Comparison of ENCODE assay signal across 8 cellular contexts in genomic region chr5:96661101-96661840, GRCh38. TPM values are rescaled to one million over a fixed set of nuclear protein-coding genes. Genes with fewer than 3 reads are reported as not detected.
DNase-seq lines count a peak whose midpoint lies in the region; ATAC-seq and TF ChIP-seq lines count a peak whose summit lies in the region.

No MANE protein-coding gene starts in this region.

- peak overlapping the region; percentile 95 for H3K27ac Mint-ChIP-seq in CD4-positive, alpha-beta T cell
- peak overlapping the region; percentile 97 for H3K27ac Mint-ChIP-seq in activated CD8-positive, alpha-beta memory T cell treated with anti-CD3 and anti-CD28 coated beads, Interleukin-2, amount 10 ng/mL, durations not matched to agents 7 days and 5 days
- H3K27ac Mint-ChIP-seq in naive thymus-derived CD4-positive, alpha-beta T cell, result peak overlapping the region; percentile 93 to 99 (median 95)

- CTCF ChIA-PET in CD4-positive, alpha-beta T cell (lab: Charles Lee), result no interaction called here
- CTCF ChIA-PET in activated CD8-positive, alpha-beta memory T cell treated with anti-CD3 and anti-CD28 coated beads, Interleukin-2, amount 10 ng/mL, durations not matched to agents 7 days and 5 days (lab: Charles Lee), result interaction anchor here (0.7 to 2.4 kb wide), 4 partner anchors 41 to 880 kb away, joined by 3 to 6 read pairs (median 4); no protein-coding TSS in a partner anchor
- CTCF ChIA-PET in naive thymus-derived CD4-positive, alpha-beta T cell (lab: Charles Lee), result no interaction called here

- no peaks in the 10 kb centered on the region for H3K9me3 ChIP-seq in CD4-positive, alpha-beta T cell (ENCODE audit: control insufficient read depth, low read length)
- no peaks in the 10 kb centered on the region for H3K9me3 ChIP-seq in esophagus muscularis mucosa
- H3K9me3 ChIP-seq in naive thymus-derived CD4-positive, alpha-beta T cell (ENCODE audit: control insufficient read depth in 2 of 3, low read length in 3 of 3), result no peaks in the 10 kb centered on the region
- H3K9me3 ChIP-seq in upper lobe of left lung, result no peaks in the 10 kb centered on the region

- intact Hi-C loops in CD4-positive, alpha-beta T cell (cut with DNase I, micrococcal nuclease), result loop anchor here (1.0 to 10.0 kb wide), 5 partner anchors 41 to 1106 kb away; partner anchors contain the start of genes ARSK (in 1 of the 2) and SKIC3 (in 1 of the 2)
- intact Hi-C loops in esophagus muscularis mucosa (cut with DNase I), result no loop called here
- intact Hi-C loops in naive thymus-derived CD4-positive, alpha-beta T cell (cut with micrococcal nuclease), result loop anchor here (1.0 to 5.0 kb wide), 11 partner anchors 27 to 1039 kb away; partner anchors contain the start of genes GLRX (in 2 of the 2), ERAP1 (in 1 of the 2), ERAP2 (in 1 of the 2) and GPR150 (in 1 of the 2)

- H3K36me3 ChIP-seq in esophagus muscularis mucosa (no peaks in the 10 kb centered on the region), upper lobe of left lung (no peaks in the 10 kb centered on the region)
- peaks cover 0 to 8% (median 0%) of the 10 kb centered on the region in 3 experiments for H3K36me3 ChIP-seq in naive thymus-derived CD4-positive, alpha-beta T cell (ENCODE audit: control insufficient read depth in 2 of 3, insufficient read depth in 3 of 3, low read length in 3 of 3)

- H3K4me1 ChIP-seq in esophagus muscularis mucosa (peaks cover 19 to 34% (median 29%) of the 10 kb centered on the region in 4 donors), upper lobe of left lung (peaks cover 20 to 38% (median 32%) of the 10 kb centered on the region in 4 donors)
- H3K4me1 ChIP-seq in naive thymus-derived CD4-positive, alpha-beta T cell (ENCODE audit: control insufficient read depth in 2 of 2, insufficient read depth in 2 of 2, low read length in 2 of 2), result peaks cover 26 to 33% of the 10 kb centered on the region in 2 donors

- TF ChIP-seq POLR2A in esophagus muscularis mucosa (IDR thresholded peaks at IDR 0.05; ENCODE audit: low read depth) (no peak), upper lobe of left lung (IDR thresholded peaks at IDR 0.05) (no peak)

- POLR2A ChIA-PET in CD4-positive, alpha-beta T cell (lab: Charles Lee), result interaction anchor here (0.7 to 3.0 kb wide), 13 partner anchors 9 to 931 kb away, joined by 3 to 37 read pairs (median 8); partner anchors contain the start of genes ERAP1, LNPEP and RIOK2
- POLR2A ChIA-PET in naive thymus-derived CD4-positive, alpha-beta T cell (lab: Charles Lee), result interaction anchor here (0.6 to 4.3 kb wide), 14 partner anchors 8 to 792 kb away, joined by 3 to 32 read pairs (median 5); partner anchors contain the start of genes ERAP1, LNPEP and RIOK2

- no peaks in the 10 kb centered on the region for H3K27me3 ChIP-seq in CD4-positive, alpha-beta T cell (ENCODE audit: control insufficient read depth, insufficient read depth, low read length)
- H3K27me3 ChIP-seq in esophagus muscularis mucosa, result no peaks in the 10 kb centered on the region
- no peaks in the 10 kb centered on the region for H3K27me3 ChIP-seq in naive thymus-derived CD4-positive, alpha-beta T cell (ENCODE audit: control insufficient read depth in 2 of 2, insufficient read depth in 2 of 2, low read length in 2 of 2)
- H3K27me3 ChIP-seq in upper lobe of left lung, result no peaks in the 10 kb centered on the region

- H3K9me3 Mint-ChIP-seq in CD4-positive, alpha-beta T cell, result no peaks in the 10 kb centered on the region
- no peaks in the 10 kb centered on the region for H3K9me3 Mint-ChIP-seq in activated CD8-positive, alpha-beta memory T cell treated with anti-CD3 and anti-CD28 coated beads, Interleukin-2, amount 10 ng/mL, durations not matched to agents 7 days and 5 days (ENCODE audit: low read depth)
- no peaks in the 10 kb centered on the region for H3K9me3 Mint-ChIP-seq in naive thymus-derived CD4-positive, alpha-beta T cell

- peaks cover 58% of the 10 kb centered on the region for H3K4me1 Mint-ChIP-seq in CD4-positive, alpha-beta T cell (ENCODE audit: low read depth)
- H3K4me1 Mint-ChIP-seq in activated CD8-positive, alpha-beta memory T cell treated with anti-CD3 and anti-CD28 coated beads, Interleukin-2, amount 10 ng/mL, durations not matched to agents 7 days and 5 days, result peaks cover 58% of the 10 kb centered on the region
- H3K4me1 Mint-ChIP-seq in naive thymus-derived CD4-positive, alpha-beta T cell, result peaks cover 23 to 64% (median 40%) of the 10 kb centered on the region in 7 donors

- ATAC-seq in CD4-positive, alpha-beta T cell (ENCODE audit: poor library complexity), result peak; percentile 22
- ATAC-seq in GM21447 (IDR thresholded peaks at IDR 0.05; ENCODE audit: unreplicated experiment) (peak; percentile 29), upper lobe of left lung (ENCODE audit: low FRiP score in 2 of 2) (no peak)
- peak; percentile 12 for ATAC-seq in activated CD8-positive, alpha-beta memory T cell treated with anti-CD3 and anti-CD28 coated beads, Interleukin-2, amount 10 ng/mL, durations not matched to agents 7 days and 5 days
- ATAC-seq in naive thymus-derived CD4-positive, alpha-beta T cell, result peak; percentile 19

- WGBS in esophagus muscularis mucosa, result 13% methylated on average over 19 of the region's 20 CpGs
- WGBS in upper lobe of left lung, 2 donors, result 5% methylated on average over 20 of the region's 20 CpGs

- peak; percentile 8 to 39 (median 28) for DNase-seq in CD4-positive, alpha-beta T cell
- DNase-seq in LNCaP clone FGC (ENCODE audit: low read depth), result no peak
- DNase-seq in activated CD8-positive, alpha-beta memory T cell treated with anti-CD3 and anti-CD28 coated beads, Interleukin-2, amount 10 ng/mL, durations not matched to agents 7 days and 5 days, result peak; percentile 84
- DNase-seq in esophagus muscularis mucosa (ENCODE audit: extremely low spot score), result no peak
- peak; percentile 12 to 67 (median 55) for DNase-seq in naive thymus-derived CD4-positive, alpha-beta T cell
- peak in 1 of 2 donors; percentile 63 for DNase-seq in upper lobe of left lung
- DNase-seq in cortex of kidney (lab: John Stamatoyannopoulos, UW), result no peak

- no peaks in the 10 kb centered on the region for H3K27me3 Mint-ChIP-seq in CD4-positive, alpha-beta T cell
- peaks cover 31% of the 10 kb centered on the region for H3K27me3 Mint-ChIP-seq in activated CD8-positive, alpha-beta memory T cell treated with anti-CD3 and anti-CD28 coated beads, Interleukin-2, amount 10 ng/mL, durations not matched to agents 7 days and 5 days
- peaks cover 0 to 24% (median 0%) of the 10 kb centered on the region in 5 donors for H3K27me3 Mint-ChIP-seq in naive thymus-derived CD4-positive, alpha-beta T cell

- peak overlapping the region; percentile 96 for H3K4me3 Mint-ChIP-seq in CD4-positive, alpha-beta T cell
- peak overlapping the region; percentile 87 for H3K4me3 Mint-ChIP-seq in activated CD8-positive, alpha-beta memory T cell treated with anti-CD3 and anti-CD28 coated beads, Interleukin-2, amount 10 ng/mL, durations not matched to agents 7 days and 5 days
- peak overlapping the region; percentile 86 to 99 (median 98) for H3K4me3 Mint-ChIP-seq in naive thymus-derived CD4-positive, alpha-beta T cell

- H3K36me3 Mint-ChIP-seq in CD4-positive, alpha-beta T cell (ENCODE audit: low read depth), result peaks cover 15% of the 10 kb centered on the region
- peaks cover 7% of the 10 kb centered on the region for H3K36me3 Mint-ChIP-seq in activated CD8-positive, alpha-beta memory T cell treated with anti-CD3 and anti-CD28 coated beads, Interleukin-2, amount 10 ng/mL, durations not matched to agents 7 days and 5 days
- peaks cover 0 to 15% (median 0%) of the 10 kb centered on the region in 5 donors for H3K36me3 Mint-ChIP-seq in naive thymus-derived CD4-positive, alpha-beta T cell

- no peak for TF ChIP-seq EP300 in esophagus muscularis mucosa (IDR thresholded peaks at IDR 0.05)
- no peak for TF ChIP-seq EP300 in upper lobe of left lung (IDR thresholded peaks at IDR 0.05)

- no peak for TF ChIP-seq CTCF in CD4-positive, alpha-beta T cell (IDR thresholded peaks at IDR 0.05)
- TF ChIP-seq CTCF in LNCaP clone FGC (IDR thresholded peaks at IDR 0.05; ENCODE audit: control insufficient read depth, extremely low read depth, insufficient read depth), result no peak
- no peak for TF ChIP-seq CTCF in esophagus muscularis mucosa (IDR thresholded peaks at IDR 0.05)
- TF ChIP-seq CTCF in upper lobe of left lung (IDR thresholded peaks at IDR 0.05), result no peak

- H3K4me3 ChIP-seq in LNCaP clone FGC (ENCODE audit: low read depth, low read length), result peak overlapping the region; percentile 80
- peak overlapping the region; percentile 87 to 99 (median 95) for H3K4me3 ChIP-seq in esophagus muscularis mucosa
- H3K4me3 ChIP-seq in naive thymus-derived CD4-positive, alpha-beta T cell (ENCODE audit: low read length), result peak overlapping the region; percentile 86
- peak overlapping the region; percentile 88 to 97 (median 92) for H3K4me3 ChIP-seq in upper lobe of left lung

- H3K27ac ChIP-seq in CD4-positive, alpha-beta T cell (ENCODE audit: low read depth, low read length), result peak overlapping the region; percentile 77
- peak overlapping the region; percentile 100 for H3K27ac ChIP-seq in esophagus muscularis mucosa (replicated peaks in 1 of 4)
- peak overlapping the region; percentile 87 for H3K27ac ChIP-seq in naive thymus-derived CD4-positive, alpha-beta T cell (ENCODE audit: low read depth, low read length)
- H3K27ac ChIP-seq in upper lobe of left lung, result peak overlapping the region; percentile 98 to 100 (median 100)

RNA-seq across cellular contexts. Expression of gene CAST, which starts 0.9 kb away (rescaled TPM):
- total RNA-seq in CD4-positive, alpha-beta T cell, result 100 to 1,000 TPM; 197 to 200 TPM
- total RNA-seq in activated CD8-positive, alpha-beta memory T cell treated with anti-CD3 and anti-CD28 coated beads, Interleukin-2, amount 10 ng/mL, durations not matched to agents 7 days and 5 days, result 100 to 1,000 TPM; 149 to 173 TPM
- 100 to 1,000 TPM; 238 to 346 (median 296) TPM for total RNA-seq in esophagus muscularis mucosa
- 100 to 1,000 TPM; 112 to 298 (median 185) TPM for total RNA-seq in naive thymus-derived CD4-positive, alpha-beta T cell
- 10 to 100 TPM; 31.1 to 43.8 TPM for polyA plus RNA-seq in naive thymus-derived CD4-positive, alpha-beta T cell
- 100 to 1,000 TPM; 233 to 388 (median 270) TPM for total RNA-seq in upper lobe of left lung

Comparison
In these comparisons a context has a peak if more than half of its experiments do, and no peak if none do; other contexts are left out.
1. ATAC-seq: peak in CD4-positive, alpha-beta T cell (single experiment), GM21447 (single experiment), activated CD8-positive, alpha-beta memory T cell treated with anti-CD3 and anti-CD28 coated beads, Interleukin-2, amount 10 ng/mL, durations not matched to agents 7 days and 5 days (single experiment) and naive thymus-derived CD4-positive, alpha-beta T cell (single experiment); none in upper lobe of left lung (0 of 2).
2. DNase-seq: peak in CD4-positive, alpha-beta T cell (10 of 10), activated CD8-positive, alpha-beta memory T cell treated with anti-CD3 and anti-CD28 coated beads, Interleukin-2, amount 10 ng/mL, durations not matched to agents 7 days and 5 days (single experiment) and naive thymus-derived CD4-positive, alpha-beta T cell (9 of 9); none in LNCaP clone FGC (single experiment), esophagus muscularis mucosa (single experiment) and cortex of kidney (single experiment).
3. Peak in every context shown above with its lines, with median percentiles within 50 percentile points of each other: H3K27ac ChIP-seq, H3K27ac Mint-ChIP-seq, H3K4me3 Mint-ChIP-seq and H3K4me3 ChIP-seq.